31 cellular contexts compared by ENCODE assay signal in genomic region chr5:130267926-130268325, GRCh38.
DNase-seq lines count a peak whose midpoint lies in the region; ATAC-seq, FAIRE-seq and TF ChIP-seq lines count a peak whose summit lies in the region.
"Had no signal": no experiment of that assay in that cellular context is flagged by ENCODE, and none has a peak within 500 bp of the region (broad histone marks: within the 10 kb centered on the region; RNA-seq: fewer than 3 reads in every experiment).

No MANE protein-coding gene starts in this region.

- no peak for TF ChIP-seq RAD21 in HepG2 (CRISPR knock-in tag; IDR thresholded peaks at IDR 0.05)

- no peak overlapping the region for H3K4me2 ChIP-seq in HepG2 (ENCODE audit: low read depth, low read length)
- H3K4me2 ChIP-seq: A549, BLaER1 had no signal

- TF ChIP-seq EP300 in HepG2 (IDR thresholded peaks at IDR 0.05; ENCODE audit: low read depth in 2 of 2, low read length in 2 of 2) (no peak), HepG2 (CRISPR knock-in tag; IDR thresholded peaks at IDR 0.05; ENCODE audit: borderline replicate concordance) (no peak)

- TF ChIP-seq CTCF in HepG2 (CRISPR knock-in tag; IDR thresholded peaks at IDR 0.05) (no peak), right lobe of liver (IDR thresholded peaks at IDR 0.05) (no peak), HEK293 (tag by site-specific recombination; IDR thresholded peaks at IDR 0.05) (no peak)

- ATAC-seq in HepG2, result no peak
- ATAC-seq in right lobe of liver, result no peak
- ATAC-seq: A549; CD8-positive, alpha-beta T cell had no signal

- no peak overlapping the region for H2AFZ ChIP-seq in HepG2 (ENCODE audit: low read length)

- CTCF ChIA-PET in HepG2 (lab: Yijun Ruan, JAX; ENCODE audit: low intra/inter-chr PET ratio, low total read pairs), result no interaction called here
- CTCF ChIA-PET in HEK293 (lab: Yijun Ruan, JAX), result no interaction called here

- no peaks in the 10 kb centered on the region for H3K79me2 ChIP-seq in HepG2 (ENCODE audit: insufficient read depth, low read length)

- H3K9me3 ChIP-seq in HepG2 (ENCODE audit: low read length) (no peaks in the 10 kb centered on the region; the same call in 1 of the 2 replicates), right lobe of liver (no peaks in the 10 kb centered on the region), HEK293 (ENCODE audit: control insufficient read depth, insufficient read depth, low read depth, low read length) (no peaks in the 10 kb centered on the region)
- H3K9me3 ChIP-seq: A549; BE2C; BLaER1; BLaER1 treated with 17β-estradiol and CSF1 and Interleukin-3, amounts not matched to agents 10 nM and 100 nM; Caco-2 had no signal

- no peak overlapping the region for H3K27ac ChIP-seq in HepG2 (ENCODE audit: extremely low read length, insufficient read depth, low read length)
- H3K27ac ChIP-seq in right lobe of liver, result no peak overlapping the region
- no peak overlapping the region for H3K27ac ChIP-seq in HEK293 (ENCODE audit: extremely low read depth, low read depth, low read length)
- H3K27ac ChIP-seq: 22Rv1; A549; BLaER1; BLaER1 treated with 17β-estradiol and CSF1 and Interleukin-3, amounts not matched to agents 10 nM and 100 nM; C4-2B had no signal

- H3K36me3 ChIP-seq in HepG2 (replicated peaks in 1 of 2; ENCODE audit: control insufficient read depth in 1 of 2, insufficient read depth in 2 of 2, low read length in 2 of 2) (no peaks in the 10 kb centered on the region), right lobe of liver (no peaks in the 10 kb centered on the region), HEK293 (ENCODE audit: control insufficient read depth in 2 of 2, insufficient read depth in 1 of 2, low read length in 2 of 2) (no peaks in the 10 kb centered on the region)
- H3K36me3 ChIP-seq: BE2C; BLaER1; BLaER1 treated with 17β-estradiol and CSF1 and Interleukin-3, amounts not matched to agents 10 nM and 100 nM had no signal

- WGBS in HepG2 (ENCODE audit: low lambda C conversion rate), result 1% methylated on average over 2 of the region's 2 CpGs
- WGBS in right lobe of liver (ENCODE audit: insufficient coverage, low coverage, low lambda C conversion rate, missing lambda C conversion rate), result 56% methylated on average over 2 of the region's 2 CpGs

- H3K4me3 ChIP-seq in HepG2 (replicated peaks in 1 of 3; ENCODE audit: insufficient read depth in 1 of 3, low read depth in 2 of 3, low read length in 3 of 3) (no peak overlapping the region), right lobe of liver (no peak overlapping the region), HEK293 (ENCODE audit: low read depth, low read length) (no peak overlapping the region)
- H3K4me3 ChIP-seq: A549; BLaER1; BLaER1 treated with 17β-estradiol and CSF1 and Interleukin-3, amounts not matched to agents 10 nM and 100 nM had no signal

- BruUV-seq in HepG2 (replicated peaks; lab: Mats Ljungman, UMichigan), result no TSS peak

- DNase-seq in HepG2 (ENCODE audit: low spot score), result no peak
- no peak for DNase-seq in right lobe of liver
- no peak for DNase-seq in foreskin melanocyte
- DNase-seq: 8988T; ACHN; AML-193; BE2C; C1 segment of cervical spinal cord; Caco-2; Calu3; CD4-positive, alpha-beta memory T cell; CD4-positive, alpha-beta T cell; CD4-positive, CD25-positive, alpha-beta regulatory T cell; CD8-positive, alpha-beta memory T cell; CD8-positive, alpha-beta T cell; COR-L47; DMS 273 treated with DMSO at 0.1 percent for 48 hours; DMS153; DMS53; DMS79; DMS79 treated with DMSO at 0.1 percent for 48 hours; DND-41; EL had no signal

- POLR2A ChIA-PET in HepG2 (lab: Yijun Ruan, JAX), result no interaction called here
- POLR2A ChIA-PET in HEK293 (lab: Yijun Ruan, JAX), result no interaction called here

- TF ChIP-seq POLR2A in HepG2 (IDR thresholded peaks at IDR 0.05; ENCODE audit: insufficient read depth in 1 of 2, low read depth in 2 of 2, low read length in 2 of 2), result no peak
- TF ChIP-seq POLR2A in right lobe of liver (IDR thresholded peaks at IDR 0.05), result no peak

- H3K27me3 ChIP-seq in HepG2 (ENCODE audit: control insufficient read depth in 1 of 2, insufficient read depth in 2 of 2, low read length in 2 of 2) (no peaks in the 10 kb centered on the region), right lobe of liver (no peaks in the 10 kb centered on the region)
- H3K27me3 ChIP-seq: BE2C; BLaER1; BLaER1 treated with 17β-estradiol and CSF1 and Interleukin-3, amounts not matched to agents 10 nM and 100 nM had no signal

- FAIRE-seq in HepG2 (lab: Jason Lieb, UNC), result no peak
- FAIRE-seq: A204.1, A549, D721Med had no signal

- H3K4me1 ChIP-seq in HepG2 (ENCODE audit: insufficient read depth, low read length) (no peaks in the 10 kb centered on the region), right lobe of liver (no peaks in the 10 kb centered on the region), HEK293 (ENCODE audit: control insufficient read depth, insufficient read depth, low read length) (no peaks in the 10 kb centered on the region)
- H3K4me1 ChIP-seq: A549, BE2C, BLaER1, Caco-2 had no signal

- in situ Hi-C loops in HepG2 (cut with HindIII; ENCODE audit: extremely low pct_ligation_motif_present, low pct_unique_long_range_greater_than_20kb), result no loop called here

- H4K20me1 ChIP-seq in HepG2 (ENCODE audit: insufficient read depth, low read length), result no peaks in the 10 kb centered on the region
- H4K20me1 ChIP-seq: BLaER1; BLaER1 treated with 17β-estradiol and CSF1 and Interleukin-3, amounts not matched to agents 10 nM and 100 nM had no signal

- H3K9ac ChIP-seq in HepG2 (ENCODE audit: insufficient read depth, low read depth, low read length), result no peak overlapping the region
- H3K9ac ChIP-seq: BLaER1; BLaER1 treated with 17β-estradiol and CSF1 and Interleukin-3, amounts not matched to agents 10 nM and 100 nM had no signal

- intact Hi-C loops in HepG2 (cut with micrococcal nuclease; ENCODE audit: unreplicated experiment), result no loop called here
- intact Hi-C loops in right lobe of liver (cut with DNase I), result no loop called here

TF ChIP-seq in HepG2, 621 proteins besides CTCF, POLR2A, EP300 and RAD21:
- TF ChIP-seq TRIM22 (IDR thresholded peaks at IDR 0.05), result no peak
- TF ChIP-seq ATF7 (IDR thresholded peaks at IDR 0.05), result peak; percentile 80
- no peak for TF ChIP-seq ATF7 (CRISPR knock-in tag; IDR thresholded peaks at IDR 0.05)
- no peak for TF ChIP-seq ARNT2 (CRISPR knock-in tag; IDR thresholded peaks at IDR 0.05; ENCODE audit: low read depth)
- TF ChIP-seq SYNCRIP (IDR thresholded peaks at IDR 0.05; ENCODE audit: insufficient read depth, low read depth, low read length), result no peak
- TF ChIP-seq CREB1 (IDR thresholded peaks at IDR 0.05), result peak; percentile 82
- TF ChIP-seq CREB1 (CRISPR knock-in tag; IDR thresholded peaks at IDR 0.05), result no peak
- TF ChIP-seq GABPB1 (CRISPR knock-in tag; IDR thresholded peaks at IDR 0.05), result no peak
- no peak for TF ChIP-seq EHMT2 (IDR thresholded peaks at IDR 0.05; ENCODE audit: borderline replicate concordance, low read depth, low read length)
- no peak for TF ChIP-seq TP53 (CRISPR knock-in tag; conservative IDR thresholded peaks at IDR 0.05)
- no peak for TF ChIP-seq ZMAT3 (CRISPR knock-in tag; conservative IDR thresholded peaks at IDR 0.05)

TF ChIP-seq in HEK293, 187 proteins besides CTCF, POLR2A, EP300 and RAD21:
- TF ChIP-seq ZNF785 (tag by site-specific recombination; IDR thresholded peaks at IDR 0.05) (no peak), ATF2 (tag by site-specific recombination; IDR thresholded peaks at IDR 0.05; ENCODE audit: low read depth) (peak; percentile 56)

Comparison
In these comparisons a context has a peak if more than half of its experiments do, and no peak if none do; other contexts are left out.
1. Of the 63 proteins assayed by ChIP-seq in both HepG2 and HEK293: peak only in HepG2: none; only in HEK293: ATF2; in both: none; in neither: 62.